ENCODE assay signal across 9 cellular contexts in genomic region chr11:64040684-64041267, GRCh38. TPM values are rescaled to one million over a fixed set of nuclear protein-coding genes. Genes with fewer than 3 reads are reported as not detected.
A peak's percentile ranks its signal among the peaks of the same experiment; 100 is the strongest.
DNase-seq lines count a peak whose midpoint lies in the region; ATAC-seq and TF ChIP-seq lines count a peak whose summit lies in the region.
"Had no signal": no experiment of that assay in that cellular context is flagged by ENCODE, and none has a peak within 500 bp of the region (broad histone marks: within the 10 kb centered on the region; RNA-seq: fewer than 3 reads in every experiment).

No MANE protein-coding gene starts in this region.

- ATAC-seq in HG03045 (IDR thresholded peaks at IDR 0.05; ENCODE audit: unreplicated experiment), result no peak
- ATAC-seq in HG02981 (IDR thresholded peaks at IDR 0.05; ENCODE audit: unreplicated experiment), result no peak
- no peak for ATAC-seq in activated T-helper 17 cell treated with anti-CD3 and anti-CD28 coated beads, Interleukin-2, amount 50 U/mL, for 72 hours (replicated peaks)
- ATAC-seq in HG03280 (IDR thresholded peaks at IDR 0.05; ENCODE audit: unreplicated experiment), result no peak
- ATAC-seq: activated CD8-positive, alpha-beta T cell treated with anti-CD3 and anti-CD28 coated beads for 36 hours had no signal

- no peak overlapping the region for H3K4me3 Mint-ChIP-seq in osteocyte (ENCODE audit: unreplicated experiment)
- H3K4me3 Mint-ChIP-seq in activated T-helper 17 cell treated with anti-CD3 and anti-CD28 coated beads, Interleukin-2, amount 50 U/mL, for 72 hours, result no peak overlapping the region
- H3K4me3 Mint-ChIP-seq: activated CD8-positive, alpha-beta T cell treated with anti-CD3 and anti-CD28 coated beads for 36 hours had no signal

- no peaks in the 10 kb centered on the region for H3K36me3 Mint-ChIP-seq in osteocyte (ENCODE audit: unreplicated experiment)
- no peaks in the 10 kb centered on the region for H3K36me3 Mint-ChIP-seq in activated T-helper 17 cell treated with anti-CD3 and anti-CD28 coated beads, Interleukin-2, amount 50 U/mL, for 72 hours (ENCODE audit: low read depth)

- peak; percentile 36; the same call in 2 of the 3 replicates for TF ChIP-seq CTCF in GM12872 (IDR thresholded peaks at IDR 0.05; ENCODE audit: insufficient read depth, low read depth, low read length)
- TF ChIP-seq CTCF in epithelial cell of proximal tubule (conservative IDR thresholded peaks at IDR 0.05; ENCODE audit: low read depth, low read length), result peak; percentile 66
- TF ChIP-seq CTCF in osteocyte (IDR thresholded peaks at IDR 0.05), result peak; percentile 46

- H3K27me3 Mint-ChIP-seq in osteocyte (ENCODE audit: unreplicated experiment), result no peaks in the 10 kb centered on the region
- H3K27me3 Mint-ChIP-seq in activated T-helper 17 cell treated with anti-CD3 and anti-CD28 coated beads, Interleukin-2, amount 50 U/mL, for 72 hours, result peaks cover 8% of the 10 kb centered on the region

- no peaks in the 10 kb centered on the region for H3K4me1 Mint-ChIP-seq in osteocyte (ENCODE audit: unreplicated experiment)
- H3K4me1 Mint-ChIP-seq in activated T-helper 17 cell treated with anti-CD3 and anti-CD28 coated beads, Interleukin-2, amount 50 U/mL, for 72 hours, result no peaks in the 10 kb centered on the region

- no peak overlapping the region for H3K27ac Mint-ChIP-seq in osteocyte (ENCODE audit: unreplicated experiment)
- H3K27ac Mint-ChIP-seq in activated T-helper 17 cell treated with anti-CD3 and anti-CD28 coated beads, Interleukin-2, amount 50 U/mL, for 72 hours, result no peak overlapping the region
- H3K27ac Mint-ChIP-seq: activated CD8-positive, alpha-beta T cell treated with anti-CD3 and anti-CD28 coated beads for 36 hours had no signal

- H3K9me3 Mint-ChIP-seq in osteocyte (ENCODE audit: unreplicated experiment), result no peaks in the 10 kb centered on the region
- no peaks in the 10 kb centered on the region for H3K9me3 Mint-ChIP-seq in activated T-helper 17 cell treated with anti-CD3 and anti-CD28 coated beads, Interleukin-2, amount 50 U/mL, for 72 hours
- H3K9me3 Mint-ChIP-seq: activated CD8-positive, alpha-beta T cell treated with anti-CD3 and anti-CD28 coated beads for 36 hours had no signal

- H3K4me3 ChIP-seq in epithelial cell of proximal tubule (ENCODE audit: low read depth, low read length), result no peak overlapping the region

- DNase-seq in NCI-H69 (lab: John Stamatoyannopoulos, UW), result peak; percentile 65
- DNase-seq in epithelial cell of proximal tubule (ENCODE audit: low read depth), result no peak
- no peak for DNase-seq in osteocyte (ENCODE audit: extremely low spot score, unreplicated experiment)
- DNase-seq: activated CD8-positive, alpha-beta T cell treated with anti-CD3 and anti-CD28 coated beads for 36 hours had no signal

RNA-seq across cellular contexts. Expression of gene FLRT1, which starts 5.0 kb away (rescaled TPM):
- total RNA-seq in epithelial cell of proximal tubule (not detected in 2 replicates), osteocyte (0.54 and 0.65 TPM in 2 replicates)
- not detected for total RNA-seq in activated T-helper 17 cell treated with anti-CD3 and anti-CD28 coated beads, Interleukin-2, amount 50 U/mL, for 72 hours
- total RNA-seq: activated CD8-positive, alpha-beta T cell treated with anti-CD3 and anti-CD28 coated beads for 36 hours had no signal

RNA-seq across cellular contexts. Expression of gene OTUB1, which starts 54.5 kb away (rescaled TPM):
- 109 and 204 TPM in 2 replicates for total RNA-seq in epithelial cell of proximal tubule
- total RNA-seq in osteocyte, result 66.2 and 71.4 TPM in 2 replicates
- 10 to 100 TPM; 59.4 to 84.2 TPM for total RNA-seq in activated T-helper 17 cell treated with anti-CD3 and anti-CD28 coated beads, Interleukin-2, amount 50 U/mL, for 72 hours
